In the genomic region with DNA sequence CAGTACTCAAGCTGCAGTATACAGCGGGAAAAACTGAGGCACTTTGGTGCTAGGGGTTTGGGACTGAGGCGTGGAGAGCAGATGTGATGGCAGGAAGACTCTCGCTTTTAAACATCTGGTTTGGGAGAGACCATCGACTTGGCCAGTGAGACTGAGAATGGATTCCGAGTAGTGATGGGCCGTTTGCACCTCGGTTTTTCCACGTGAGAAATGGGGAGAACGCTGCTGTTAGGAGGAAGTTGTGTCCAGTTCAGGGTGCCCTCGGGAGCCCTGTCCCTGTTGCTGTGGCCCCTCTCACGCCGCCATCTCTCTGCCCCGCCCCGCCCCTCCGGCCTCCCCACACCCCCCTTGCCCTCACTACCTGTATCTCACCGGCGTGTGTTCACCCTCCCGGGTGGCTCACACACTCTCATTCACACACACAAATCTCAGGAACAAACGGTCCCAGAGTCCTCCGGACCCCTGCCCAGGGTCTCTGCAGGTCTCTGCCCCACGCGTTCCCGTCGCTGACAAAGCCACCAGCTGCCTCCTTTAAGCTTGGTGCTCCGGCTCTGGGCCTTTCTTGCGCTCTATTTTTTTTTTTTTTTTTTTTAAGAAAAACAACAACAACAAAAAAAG, we compare ENCODE assay signal across 1 cellular context.
TF ChIP-seq lines count a peak whose summit lies in the region.

No MANE protein-coding gene starts in this region.

TF ChIP-seq in WTC11, 78 proteins besides CTCF, POLR2A, EP300 and RAD21 (continued from another document):
- TF ChIP-seq, protein P1, sequence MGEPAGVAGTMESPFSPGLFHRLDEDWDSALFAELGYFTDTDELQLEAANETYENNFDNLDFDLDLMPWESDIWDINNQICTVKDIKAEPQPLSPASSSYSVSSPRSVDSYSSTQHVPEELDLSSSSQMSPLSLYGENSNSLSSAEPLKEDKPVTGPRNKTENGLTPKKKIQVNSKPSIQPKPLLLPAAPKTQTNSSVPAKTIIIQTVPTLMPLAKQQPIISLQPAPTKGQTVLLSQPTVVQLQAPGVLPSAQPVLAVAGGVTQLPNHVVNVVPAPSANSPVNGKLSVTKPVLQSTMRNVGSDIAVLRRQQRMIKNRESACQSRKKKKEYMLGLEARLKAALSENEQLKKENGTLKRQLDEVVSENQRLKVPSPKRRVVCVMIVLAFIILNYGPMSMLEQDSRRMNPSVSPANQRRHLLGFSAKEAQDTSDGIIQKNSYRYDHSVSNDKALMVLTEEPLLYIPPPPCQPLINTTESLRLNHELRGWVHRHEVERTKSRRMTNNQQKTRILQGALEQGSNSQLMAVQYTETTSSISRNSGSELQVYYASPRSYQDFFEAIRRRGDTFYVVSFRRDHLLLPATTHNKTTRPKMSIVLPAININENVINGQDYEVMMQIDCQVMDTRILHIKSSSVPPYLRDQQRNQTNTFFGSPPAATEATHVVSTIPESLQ (CRISPR knock-in tag; IDR thresholded peaks at IDR 0.05), result no peak
- TF ChIP-seq, protein P2, sequence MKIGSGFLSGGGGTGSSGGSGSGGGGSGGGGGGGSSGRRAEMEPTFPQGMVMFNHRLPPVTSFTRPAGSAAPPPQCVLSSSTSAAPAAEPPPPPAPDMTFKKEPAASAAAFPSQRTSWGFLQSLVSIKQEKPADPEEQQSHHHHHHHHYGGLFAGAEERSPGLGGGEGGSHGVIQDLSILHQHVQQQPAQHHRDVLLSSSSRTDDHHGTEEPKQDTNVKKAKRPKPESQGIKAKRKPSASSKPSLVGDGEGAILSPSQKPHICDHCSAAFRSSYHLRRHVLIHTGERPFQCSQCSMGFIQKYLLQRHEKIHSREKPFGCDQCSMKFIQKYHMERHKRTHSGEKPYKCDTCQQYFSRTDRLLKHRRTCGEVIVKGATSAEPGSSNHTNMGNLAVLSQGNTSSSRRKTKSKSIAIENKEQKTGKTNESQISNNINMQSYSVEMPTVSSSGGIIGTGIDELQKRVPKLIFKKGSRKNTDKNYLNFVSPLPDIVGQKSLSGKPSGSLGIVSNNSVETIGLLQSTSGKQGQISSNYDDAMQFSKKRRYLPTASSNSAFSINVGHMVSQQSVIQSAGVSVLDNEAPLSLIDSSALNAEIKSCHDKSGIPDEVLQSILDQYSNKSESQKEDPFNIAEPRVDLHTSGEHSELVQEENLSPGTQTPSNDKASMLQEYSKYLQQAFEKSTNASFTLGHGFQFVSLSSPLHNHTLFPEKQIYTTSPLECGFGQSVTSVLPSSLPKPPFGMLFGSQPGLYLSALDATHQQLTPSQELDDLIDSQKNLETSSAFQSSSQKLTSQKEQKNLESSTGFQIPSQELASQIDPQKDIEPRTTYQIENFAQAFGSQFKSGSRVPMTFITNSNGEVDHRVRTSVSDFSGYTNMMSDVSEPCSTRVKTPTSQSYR (CRISPR knock-in tag; IDR thresholded peaks at IDR 0.05), result no peak
- TF ChIP-seq, protein P3, sequence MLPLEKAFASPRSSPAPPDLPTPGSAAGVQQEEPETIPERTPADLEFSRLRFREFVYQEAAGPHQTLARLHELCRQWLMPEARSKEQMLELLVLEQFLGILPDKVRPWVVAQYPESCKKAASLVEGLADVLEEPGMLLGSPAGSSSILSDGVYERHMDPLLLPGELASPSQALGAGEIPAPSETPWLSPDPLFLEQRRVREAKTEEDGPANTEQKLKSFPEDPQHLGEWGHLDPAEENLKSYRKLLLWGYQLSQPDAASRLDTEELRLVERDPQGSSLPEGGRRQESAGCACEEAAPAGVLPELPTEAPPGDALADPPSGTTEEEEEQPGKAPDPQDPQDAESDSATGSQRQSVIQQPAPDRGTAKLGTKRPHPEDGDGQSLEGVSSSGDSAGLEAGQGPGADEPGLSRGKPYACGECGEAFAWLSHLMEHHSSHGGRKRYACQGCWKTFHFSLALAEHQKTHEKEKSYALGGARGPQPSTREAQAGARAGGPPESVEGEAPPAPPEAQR (CRISPR knock-in tag; IDR thresholded peaks at IDR 0.05), result no peak
- TF ChIP-seq, protein P4, sequence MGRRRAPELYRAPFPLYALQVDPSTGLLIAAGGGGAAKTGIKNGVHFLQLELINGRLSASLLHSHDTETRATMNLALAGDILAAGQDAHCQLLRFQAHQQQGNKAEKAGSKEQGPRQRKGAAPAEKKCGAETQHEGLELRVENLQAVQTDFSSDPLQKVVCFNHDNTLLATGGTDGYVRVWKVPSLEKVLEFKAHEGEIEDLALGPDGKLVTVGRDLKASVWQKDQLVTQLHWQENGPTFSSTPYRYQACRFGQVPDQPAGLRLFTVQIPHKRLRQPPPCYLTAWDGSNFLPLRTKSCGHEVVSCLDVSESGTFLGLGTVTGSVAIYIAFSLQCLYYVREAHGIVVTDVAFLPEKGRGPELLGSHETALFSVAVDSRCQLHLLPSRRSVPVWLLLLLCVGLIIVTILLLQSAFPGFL (CRISPR knock-in tag; IDR thresholded peaks at IDR 0.05; ENCODE audit: borderline replicate concordance), result no peak
- no peak for TF ChIP-seq ZNF138 (CRISPR knock-in tag; conservative IDR thresholded peaks at IDR 0.05)
